13 cellular contexts compared by ENCODE assay signal in genomic region chr3:105802073-105802706, GRCh38.
DNase-seq lines count a peak whose midpoint lies in the region; ATAC-seq and TF ChIP-seq lines count a peak whose summit lies in the region.
"Had no signal": no experiment of that assay in that cellular context is flagged by ENCODE, and none has a peak within 500 bp of the region (broad histone marks: within the 10 kb centered on the region; RNA-seq: fewer than 3 reads in every experiment).

No MANE protein-coding gene starts in this region.

- no peaks in the 10 kb centered on the region for H3K9me2 ChIP-seq in GM23338 (ENCODE audit: insufficient read depth)

- peak overlapping the region; percentile 24; the same call in 1 of the 2 replicates for H3K27ac ChIP-seq in GM23338 (ENCODE audit: low read depth)
- H3K27ac ChIP-seq: breast epithelium, thoracic aorta had no signal

- H3K4me1 Mint-ChIP-seq in GM23338 (peaks cover 52% of the 10 kb centered on the region), naive B cell (peaks cover 42 to 69% (median 57%) of the 10 kb centered on the region in 3 donors), progenitor cell of endocrine pancreas (ENCODE audit: low read depth) (peaks cover 9% of the 10 kb centered on the region)
- H3K4me1 Mint-ChIP-seq in activated T-helper 17 cell treated with anti-CD3 and anti-CD28 coated beads, Interleukin-2, amount 50 U/mL, for 72 hours: peaks cover 45% of the 10 kb centered on the region

- no peak overlapping the region for H2AFZ ChIP-seq in GM23338

- H3K4me3 ChIP-seq in GM08714 (ENCODE audit: low read length) (peak overlapping the region; percentile 24; the same call in 1 of the 2 replicates), GM23338 (no peak overlapping the region)
- H3K4me3 ChIP-seq: breast epithelium, skin epidermis, thoracic aorta had no signal

- H3K4me2 ChIP-seq in GM23338: 0 out of 2 replicates have a peak overlapping the region, but pooled peaks have one; percentile 35

- H3K27me3 ChIP-seq in GM23338 (ENCODE audit: insufficient read depth): no peaks in the 10 kb centered on the region
- H3K27me3 ChIP-seq: breast epithelium had no signal

- H3K36me3 Mint-ChIP-seq in GM23338 (ENCODE audit: low read depth): no peaks in the 10 kb centered on the region
- H3K36me3 Mint-ChIP-seq in activated T-helper 17 cell treated with anti-CD3 and anti-CD28 coated beads, Interleukin-2, amount 50 U/mL, for 72 hours (ENCODE audit: low read depth): peaks cover 81% of the 10 kb centered on the region
- peaks cover 0 to 7% of the 10 kb centered on the region in 2 donors for H3K36me3 Mint-ChIP-seq in naive B cell
- H3K36me3 Mint-ChIP-seq in progenitor cell of endocrine pancreas (ENCODE audit: insufficient read depth): peaks cover 6% of the 10 kb centered on the region

- ATAC-seq in GM23338: no peak
- no peak for ATAC-seq in activated T-helper 17 cell treated with anti-CD3 and anti-CD28 coated beads, Interleukin-2, amount 50 U/mL, for 72 hours (replicated peaks)
- ATAC-seq in naive B cell (ENCODE audit: low read depth in 2 of 2): no peak
- ATAC-seq in HG03097 (IDR thresholded peaks at IDR 0.05; ENCODE audit: low FRiP score, unreplicated experiment): no peak

- peaks cover 62% of the 10 kb centered on the region for H3K4me1 ChIP-seq in GM23338 (ENCODE audit: insufficient read depth)
- H3K4me1 ChIP-seq: breast epithelium had no signal

- H3K27ac Mint-ChIP-seq in GM23338 (peak overlapping the region; percentile 88), naive B cell (peak overlapping the region; percentile 67 to 90 (median 78)), progenitor cell of endocrine pancreas (no peak overlapping the region)
- peak overlapping the region; percentile 45 for H3K27ac Mint-ChIP-seq in activated T-helper 17 cell treated with anti-CD3 and anti-CD28 coated beads, Interleukin-2, amount 50 U/mL, for 72 hours

- no peak for TF ChIP-seq CTCF in GM23338 (conservative IDR thresholded peaks at IDR 0.05; ENCODE audit: low read depth in 2 of 2)
- no peak for TF ChIP-seq CTCF in progenitor cell of endocrine pancreas (IDR thresholded peaks at IDR 0.05; ENCODE audit: unreplicated experiment)

- H3K27me3 Mint-ChIP-seq in GM23338 (ENCODE audit: insufficient read depth, low read depth, poor library complexity) (no peaks in the 10 kb centered on the region), naive B cell (no peaks in the 10 kb centered on the region), progenitor cell of endocrine pancreas (no peaks in the 10 kb centered on the region)
- no peaks in the 10 kb centered on the region for H3K27me3 Mint-ChIP-seq in activated T-helper 17 cell treated with anti-CD3 and anti-CD28 coated beads, Interleukin-2, amount 50 U/mL, for 72 hours

- H4K20me1 ChIP-seq in GM23338 (replicated peaks; ENCODE audit: insufficient read depth): no peaks in the 10 kb centered on the region

- H3K9me3 Mint-ChIP-seq in GM23338 (no peaks in the 10 kb centered on the region), naive B cell (peaks cover 0 to 6% (median 0%) of the 10 kb centered on the region in 7 donors), progenitor cell of endocrine pancreas (ENCODE audit: low read depth) (peaks cover 2% of the 10 kb centered on the region)
- H3K9me3 Mint-ChIP-seq in activated T-helper 17 cell treated with anti-CD3 and anti-CD28 coated beads, Interleukin-2, amount 50 U/mL, for 72 hours: no peaks in the 10 kb centered on the region

- H3K36me3 ChIP-seq in GM23338 (ENCODE audit: insufficient read depth): no peaks in the 10 kb centered on the region
- H3K36me3 ChIP-seq: breast epithelium, thoracic aorta had no signal

- H3F3A ChIP-seq in GM23338 (replicated peaks; ENCODE audit: low read depth): no peaks in the 10 kb centered on the region

- H3K4me3 Mint-ChIP-seq in GM23338 (no peak overlapping the region), naive B cell (peak overlapping the region in 6 of 8 donors; percentile 21 to 64 (median 48)), progenitor cell of endocrine pancreas (ENCODE audit: low read depth) (no peak overlapping the region)
- H3K4me3 Mint-ChIP-seq in activated T-helper 17 cell treated with anti-CD3 and anti-CD28 coated beads, Interleukin-2, amount 50 U/mL, for 72 hours: peak overlapping the region; percentile 37

- H3K79me2 ChIP-seq in GM23338 (replicated peaks; ENCODE audit: insufficient read depth): peaks cover 19% of the 10 kb centered on the region

- DNase-seq in GM23338 (ENCODE audit: low spot score) (no peak), naive B cell (no peak), NCI-H128 (lab: John Stamatoyannopoulos, UW; ENCODE audit: unreplicated experiment) (no peak), progenitor cell of endocrine pancreas (ENCODE audit: low spot score, unreplicated experiment) (no peak)
- DNase-seq: activated T-cell treated with anti-CD3 and anti-CD28 coated beads, Interleukin-2, amount 50 U/mL, for 48 hours; head of caudate nucleus; nucleus accumbens had no signal

TF ChIP-seq in GM23338, 12 proteins besides CTCF, POLR2A, EP300 and RAD21 (continues in another document):
- no peak for TF ChIP-seq EZH2phosphoT487 (IDR thresholded peaks at IDR 0.05; ENCODE audit: unreplicated experiment)
- TF ChIP-seq POLR2AphosphoS5 (IDR thresholded peaks at IDR 0.05; ENCODE audit: low read depth): no peak
- no peak for TF ChIP-seq STAT1 (IDR thresholded peaks at IDR 0.05; ENCODE audit: unreplicated experiment)
- no peak for TF ChIP-seq CREB1 (CRISPR knock-in tag; IDR thresholded peaks at IDR 0.05; ENCODE audit: low read depth)
- TF ChIP-seq NANOG (IDR thresholded peaks at IDR 0.05; ENCODE audit: borderline replicate concordance): no peak
- no peak for TF ChIP-seq ETS1 (IDR thresholded peaks at IDR 0.05)
- TF ChIP-seq ZNF331 (CRISPR knock-in tag; IDR thresholded peaks at IDR 0.05; ENCODE audit: low read depth): no peak
- TF ChIP-seq REST (IDR thresholded peaks at IDR 0.05; ENCODE audit: unreplicated experiment): no peak
- TF ChIP-seq JUNB (IDR thresholded peaks at IDR 0.05; ENCODE audit: unreplicated experiment): no peak
- no peak for TF ChIP-seq EZH2 (IDR thresholded peaks at IDR 0.05; ENCODE audit: low read depth, unreplicated experiment)
- TF ChIP-seq ZNF114 (CRISPR knock-in tag; IDR thresholded peaks at IDR 0.05): no peak

Comparison
In these comparisons a context has a peak if more than half of its experiments do, and no peak if none do; other contexts are left out.
1. H3K4me3 Mint-ChIP-seq: peak in activated T-helper 17 cell treated with anti-CD3 and anti-CD28 coated beads, Interleukin-2, amount 50 U/mL, for 72 hours (single experiment) and naive B cell (6 of 8); none in GM23338 (single experiment) and progenitor cell of endocrine pancreas (single experiment).